1 cellular context compared by ENCODE assay signal in genomic region chr13:26255717-26256277, GRCh38.
TF ChIP-seq lines count a peak whose summit lies in the region.

No MANE protein-coding gene starts in this region.

TF ChIP-seq in A549, 52 proteins besides CTCF, POLR2A, EP300 and RAD21 (continued from another document):
- no peak for TF ChIP-seq NPAS2 (CRISPR knock-in tag; IDR thresholded peaks at IDR 0.05; ENCODE audit: borderline replicate concordance)
- no peak for TF ChIP-seq HOXB5 (CRISPR knock-in tag; IDR thresholded peaks at IDR 0.05)
TF ChIP-seq in A549: peak in this region for 0.
